Comparison of ENCODE assay signal across 8 cellular contexts in genomic region chr1:9292361-9293240, GRCh38. TPM values are rescaled to one million over a fixed set of nuclear protein-coding genes. Genes with fewer than 3 reads are reported as not detected.
DNase-seq lines count a peak whose midpoint lies in the region; ATAC-seq and TF ChIP-seq lines count a peak whose summit lies in the region.

TSS of gene SPSB1 (plus strand) at chr1:9292894. CDS start at chr1:9355892, 62,998 bp downstream.

- ATAC-seq in GM21528 (IDR thresholded peaks at IDR 0.05; ENCODE audit: low FRiP score, unreplicated experiment) (peak; percentile 50), HG03139 (IDR thresholded peaks at IDR 0.05; ENCODE audit: unreplicated experiment) (no peak)

- no peak within 1 kb of the TSS for H3K27ac Mint-ChIP-seq in activated CD4-positive, alpha-beta memory T cell treated with anti-CD3 and anti-CD28 coated beads, Interleukin-2, amount 10 ng/mL, durations not matched to agents 7 days and 5 days

- peaks cover 7% of the 10 kb centered on the region for H3K27me3 Mint-ChIP-seq in activated CD4-positive, alpha-beta memory T cell treated with anti-CD3 and anti-CD28 coated beads, Interleukin-2, amount 10 ng/mL, durations not matched to agents 7 days and 5 days

- DNase-seq in NCI-H446 treated with DMSO at 0.1 percent for 48 hours (lab: John Stamatoyannopoulos, UW), result peak; percentile 16
- DNase-seq in activated CD4-positive, alpha-beta memory T cell treated with anti-CD3 and anti-CD28 coated beads, Interleukin-2, amount 10 ng/mL, durations not matched to agents 7 days and 5 days, result peak; percentile 79
- DNase-seq in effector CD8-positive, alpha-beta T cell (lab: John Stamatoyannopoulos, UW), result peak; percentile 54
- peak; percentile 81 to 85 for DNase-seq in lung microvascular endothelial cell (ENCODE audit: low read depth in 2 of 2)
- peak; percentile 28 for DNase-seq in stimulated activated CD8-positive, alpha-beta memory T cell treated with anti-CD3 and anti-CD28 coated beads, Interleukin-12 subunit alpha, Interleukin-12 subunit beta, amount 100 ng/mL, for 24 hours (ENCODE audit: extremely low read depth)

- H3K4me1 Mint-ChIP-seq in activated CD4-positive, alpha-beta memory T cell treated with anti-CD3 and anti-CD28 coated beads, Interleukin-2, amount 10 ng/mL, durations not matched to agents 7 days and 5 days, result peaks cover 22% of the 10 kb centered on the region

- POLR2A ChIA-PET in activated CD4-positive, alpha-beta memory T cell treated with anti-CD3 and anti-CD28 coated beads, Interleukin-2, amount 10 ng/mL, durations not matched to agents 7 days and 5 days (lab: Charles Lee), result interaction anchor here (0.9 to 1.7 kb wide), 7 partner anchors 9 to 198 kb away, joined by 3 to 5 read pairs (median 4); no protein-coding TSS in a partner anchor

- H3K36me3 Mint-ChIP-seq in activated CD4-positive, alpha-beta memory T cell treated with anti-CD3 and anti-CD28 coated beads, Interleukin-2, amount 10 ng/mL, durations not matched to agents 7 days and 5 days (ENCODE audit: low read depth), result peaks cover 19% of the 10 kb centered on the region

- H3K4me3 Mint-ChIP-seq in activated CD4-positive, alpha-beta memory T cell treated with anti-CD3 and anti-CD28 coated beads, Interleukin-2, amount 10 ng/mL, durations not matched to agents 7 days and 5 days, result peak within 1 kb of the TSS; percentile 56

- peak within 1 kb of the TSS; percentile 60 for H3K27ac ChIP-seq in C4-2B

- CTCF ChIA-PET in activated CD4-positive, alpha-beta memory T cell treated with anti-CD3 and anti-CD28 coated beads, Interleukin-2, amount 10 ng/mL, durations not matched to agents 7 days and 5 days (lab: Charles Lee), result interaction anchor here (0.5 to 6.2 kb wide), 7 partner anchors 15 to 453 kb away, joined by 3 to 52 read pairs (median 4); no protein-coding TSS in a partner anchor

- H3K9me3 Mint-ChIP-seq in activated CD4-positive, alpha-beta memory T cell treated with anti-CD3 and anti-CD28 coated beads, Interleukin-2, amount 10 ng/mL, durations not matched to agents 7 days and 5 days, result peaks cover 12% of the 10 kb centered on the region

- peak; percentile 36 for TF ChIP-seq CTCF in C4-2B (conservative IDR thresholded peaks at IDR 0.05)

RNA-seq across cellular contexts. Expression of gene SPSB1, which starts in this region (rescaled TPM):
- 10 to 100 TPM; 17.4 to 18.0 TPM for total RNA-seq in activated CD4-positive, alpha-beta memory T cell treated with anti-CD3 and anti-CD28 coated beads, Interleukin-2, amount 10 ng/mL, durations not matched to agents 7 days and 5 days
- total RNA-seq in lung microvascular endothelial cell, result 20.0 and 21.6 TPM in 2 replicates

Comparison
In these comparisons a context has a peak if more than half of its experiments do, and no peak if none do; other contexts are left out.
1. DNase-seq: peak in every context shown above with its lines; median percentile 83 in lung microvascular endothelial cell; 79 in activated CD4-positive, alpha-beta memory T cell treated with anti-CD3 and anti-CD28 coated beads, Interleukin-2, amount 10 ng/mL, durations not matched to agents 7 days and 5 days; 54 in effector CD8-positive, alpha-beta T cell; 28 in stimulated activated CD8-positive, alpha-beta memory T cell treated with anti-CD3 and anti-CD28 coated beads, Interleukin-12 subunit alpha, Interleukin-12 subunit beta, amount 100 ng/mL, for 24 hours; 16 in NCI-H446 treated with DMSO at 0.1 percent for 48 hours.